Comparison of ENCODE assay signal across 1 cellular context in the genomic region with DNA sequence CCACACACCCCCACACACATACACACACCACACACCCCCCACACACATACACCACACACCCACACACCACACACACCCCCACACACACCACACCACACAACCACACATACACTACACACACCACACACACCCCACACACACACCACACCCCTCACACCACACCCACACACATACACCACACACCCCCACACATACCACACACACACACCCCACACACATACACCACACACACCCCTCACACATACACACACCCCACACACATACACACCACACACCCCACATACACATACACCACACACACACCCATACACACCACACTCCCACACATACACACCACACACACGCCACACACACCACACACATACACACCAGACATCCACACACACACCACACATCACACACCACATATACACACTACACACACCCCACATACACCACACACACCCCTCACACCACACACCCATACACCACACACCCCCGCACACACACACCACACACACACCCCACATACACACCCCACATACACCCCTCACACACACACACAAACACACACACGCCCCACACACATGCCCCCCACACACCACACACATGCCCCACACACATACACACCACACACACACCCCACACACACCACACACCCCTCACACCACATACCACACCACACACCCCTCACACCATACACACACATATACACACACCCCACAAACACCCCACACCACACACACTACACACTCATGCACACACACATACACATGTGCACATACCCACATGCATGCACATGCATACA.
TF ChIP-seq lines count a peak whose summit lies in the region.

No MANE protein-coding gene starts in this region.

TF ChIP-seq in IMR-90, 13 proteins besides CTCF, POLR2A, EP300 and RAD21:
- TF ChIP-seq ELK1 (IDR thresholded peaks at IDR 0.05; ENCODE audit: borderline replicate concordance, low read depth, low read length) (no peak), MXI1 (IDR thresholded peaks at IDR 0.05; ENCODE audit: borderline replicate concordance, low read depth, low read length) (no peak), MAFK (IDR thresholded peaks at IDR 0.05; ENCODE audit: low read depth, low read length) (no peak), MAZ (IDR thresholded peaks at IDR 0.05; ENCODE audit: borderline replicate concordance, low read depth, low read length) (no peak), NFE2L2 (IDR thresholded peaks at IDR 0.05; ENCODE audit: low read depth, low read length) (no peak), RCOR1 (IDR thresholded peaks at IDR 0.05; ENCODE audit: insufficient replicate concordance, low read length) (no peak), RFX5 (IDR thresholded peaks at IDR 0.05; ENCODE audit: low read depth, low read length) (no peak), CEBPB (IDR thresholded peaks at IDR 0.05; ENCODE audit: low read depth, low read length) (no peak), BHLHE40 (IDR thresholded peaks at IDR 0.05; ENCODE audit: low read depth, low read length) (no peak), CHD1 (IDR thresholded peaks at IDR 0.05; ENCODE audit: low read depth, low read length) (no peak), SMC3 (IDR thresholded peaks at IDR 0.05; ENCODE audit: low read depth, low read length) (no peak), FOS (IDR thresholded peaks at IDR 0.05; ENCODE audit: low read depth, low read length) (no peak)
- TF ChIP-seq, protein P1, sequence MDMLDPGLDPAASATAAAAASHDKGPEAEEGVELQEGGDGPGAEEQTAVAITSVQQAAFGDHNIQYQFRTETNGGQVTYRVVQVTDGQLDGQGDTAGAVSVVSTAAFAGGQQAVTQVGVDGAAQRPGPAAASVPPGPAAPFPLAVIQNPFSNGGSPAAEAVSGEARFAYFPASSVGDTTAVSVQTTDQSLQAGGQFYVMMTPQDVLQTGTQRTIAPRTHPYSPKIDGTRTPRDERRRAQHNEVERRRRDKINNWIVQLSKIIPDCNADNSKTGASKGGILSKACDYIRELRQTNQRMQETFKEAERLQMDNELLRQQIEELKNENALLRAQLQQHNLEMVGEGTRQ (IDR thresholded peaks at IDR 0.05; ENCODE audit: low read depth, low read length) = no peak
